8 cellular contexts compared by ENCODE assay signal in genomic region chr4:38866973-38867477, GRCh38. TPM values are rescaled to one million over a fixed set of nuclear protein-coding genes. Genes with fewer than 3 reads are reported as not detected.
DNase-seq lines count a peak whose midpoint lies in the region; ATAC-seq, FAIRE-seq and TF ChIP-seq lines count a peak whose summit lies in the region.

No MANE protein-coding gene starts in this region.

- H3K27ac ChIP-seq in kidney (ENCODE audit: low read depth in 2 of 2, low read length in 2 of 2) = peak overlapping the region; percentile 60 to 72

- no peak for FAIRE-seq in kidney (lab: Jason Lieb, UNC)

- TF ChIP-seq CTCF in kidney (IDR thresholded peaks at IDR 0.05; ENCODE audit: borderline replicate concordance, extremely low read depth, insufficient read depth) = no peak
- peak; percentile 33 for TF ChIP-seq CTCF in type B pancreatic cell (conservative IDR thresholded peaks at IDR 0.05)

- no peaks in the 10 kb centered on the region for H3K9me3 Mint-ChIP-seq in activated naive CD4-positive, alpha-beta T cell treated with anti-CD3 and anti-CD28 coated beads, Interleukin-2, amount 50 U/mL, for 24 hours
- no peaks in the 10 kb centered on the region for H3K9me3 Mint-ChIP-seq in activated naive CD4-positive, alpha-beta T cell treated with anti-CD3 and anti-CD28 coated beads, Interleukin-2, amount 50 U/mL, for 72 hours
- H3K9me3 Mint-ChIP-seq in activated T-helper 17 cell treated with anti-CD3 and anti-CD28 coated beads, Interleukin-2, amount 50 U/mL, for 72 hours = no peaks in the 10 kb centered on the region
- H3K9me3 Mint-ChIP-seq in type B pancreatic cell = peaks cover 13% of the 10 kb centered on the region

- H3K36me3 Mint-ChIP-seq in activated naive CD4-positive, alpha-beta T cell treated with anti-CD3 and anti-CD28 coated beads, Interleukin-2, amount 50 U/mL, for 24 hours = no peaks in the 10 kb centered on the region
- no peaks in the 10 kb centered on the region for H3K36me3 Mint-ChIP-seq in activated naive CD4-positive, alpha-beta T cell treated with anti-CD3 and anti-CD28 coated beads, Interleukin-2, amount 50 U/mL, for 72 hours
- no peaks in the 10 kb centered on the region for H3K36me3 Mint-ChIP-seq in activated T-helper 17 cell treated with anti-CD3 and anti-CD28 coated beads, Interleukin-2, amount 50 U/mL, for 72 hours (ENCODE audit: low read depth)
- H3K36me3 Mint-ChIP-seq in type B pancreatic cell = peaks cover 6% of the 10 kb centered on the region

- H3K4me3 ChIP-seq in kidney (ENCODE audit: low read length in 2 of 2) = peak overlapping the region; percentile 73 to 83

- H3K4me3 Mint-ChIP-seq in activated naive CD4-positive, alpha-beta T cell treated with anti-CD3 and anti-CD28 coated beads, Interleukin-2, amount 50 U/mL, for 24 hours = peak overlapping the region; percentile 82
- peak overlapping the region; percentile 63 for H3K4me3 Mint-ChIP-seq in activated T-helper 17 cell treated with anti-CD3 and anti-CD28 coated beads, Interleukin-2, amount 50 U/mL, for 72 hours
- H3K4me3 Mint-ChIP-seq in type B pancreatic cell = peak overlapping the region; percentile 86

- peaks cover 13 to 17% of the 10 kb centered on the region in 2 donors for H3K4me1 ChIP-seq in kidney (ENCODE audit: control insufficient read depth in 1 of 2, insufficient read depth in 1 of 2, low read depth in 1 of 2, low read length in 2 of 2)

- ATAC-seq in activated naive CD4-positive, alpha-beta T cell treated with anti-CD3 and anti-CD28 coated beads, Interleukin-2, amount 50 U/mL, for 72 hours = no peak
- peak; percentile 8 for ATAC-seq in activated T-helper 17 cell treated with anti-CD3 and anti-CD28 coated beads, Interleukin-2, amount 50 U/mL, for 72 hours (replicated peaks)
- no peak for ATAC-seq in HG03565 (IDR thresholded peaks at IDR 0.05; ENCODE audit: unreplicated experiment)
- no peak for ATAC-seq in HG03521 (IDR thresholded peaks at IDR 0.05; ENCODE audit: unreplicated experiment)

- peak overlapping the region; percentile 68 for H3K27ac Mint-ChIP-seq in activated naive CD4-positive, alpha-beta T cell treated with anti-CD3 and anti-CD28 coated beads, Interleukin-2, amount 50 U/mL, for 24 hours
- no peak overlapping the region for H3K27ac Mint-ChIP-seq in activated naive CD4-positive, alpha-beta T cell treated with anti-CD3 and anti-CD28 coated beads, Interleukin-2, amount 50 U/mL, for 72 hours
- H3K27ac Mint-ChIP-seq in activated T-helper 17 cell treated with anti-CD3 and anti-CD28 coated beads, Interleukin-2, amount 50 U/mL, for 72 hours = no peak overlapping the region
- H3K27ac Mint-ChIP-seq in type B pancreatic cell = peak overlapping the region; percentile 75

- no peak for DNase-seq in activated naive CD4-positive, alpha-beta T cell treated with anti-CD3 and anti-CD28 coated beads, Interleukin-2, amount 50 U/mL, for 72 hours (ENCODE audit: low spot score in 2 of 2)
- DNase-seq in kidney = no peak
- DNase-seq in type B pancreatic cell (ENCODE audit: extremely low spot score, unreplicated experiment) = no peak
- DNase-seq in inferior parietal cortex (ENCODE audit: extremely low spot score) = no peak

- H3K36me3 ChIP-seq in kidney (ENCODE audit: control insufficient read depth in 1 of 2, insufficient read depth in 2 of 2, low read length in 2 of 2) = no peaks in the 10 kb centered on the region

- H3K9ac ChIP-seq in kidney (ENCODE audit: low read length in 2 of 2) = peak overlapping the region; percentile 89

- intact Hi-C loops in kidney (cut with DNase I) = no loop called here

- peaks cover 14% of the 10 kb centered on the region for H3K27me3 Mint-ChIP-seq in activated naive CD4-positive, alpha-beta T cell treated with anti-CD3 and anti-CD28 coated beads, Interleukin-2, amount 50 U/mL, for 24 hours
- H3K27me3 Mint-ChIP-seq in activated T-helper 17 cell treated with anti-CD3 and anti-CD28 coated beads, Interleukin-2, amount 50 U/mL, for 72 hours = peaks cover 29% of the 10 kb centered on the region
- peaks cover 10% of the 10 kb centered on the region for H3K27me3 Mint-ChIP-seq in type B pancreatic cell

- H3K4me1 Mint-ChIP-seq in activated naive CD4-positive, alpha-beta T cell treated with anti-CD3 and anti-CD28 coated beads, Interleukin-2, amount 50 U/mL, for 24 hours = peaks cover 26% of the 10 kb centered on the region
- H3K4me1 Mint-ChIP-seq in activated T-helper 17 cell treated with anti-CD3 and anti-CD28 coated beads, Interleukin-2, amount 50 U/mL, for 72 hours = peaks cover 7% of the 10 kb centered on the region
- peaks cover 28% of the 10 kb centered on the region for H3K4me1 Mint-ChIP-seq in type B pancreatic cell (ENCODE audit: unreplicated experiment)

- no peaks in the 10 kb centered on the region for H3K9me3 ChIP-seq in kidney (ENCODE audit: control insufficient read depth in 1 of 2, low read length in 2 of 2)

RNA-seq across cellular contexts. Expression of gene FAM114A1, which starts 0.6 kb away (rescaled TPM):
- total RNA-seq in activated naive CD4-positive, alpha-beta T cell treated with anti-CD3 and anti-CD28 coated beads, Interleukin-2, amount 50 U/mL, for 72 hours = 1 to 10 TPM in 1 of 2 donors, under 1 TPM in 1; 0.41 to 1.4 TPM
- total RNA-seq in activated T-helper 17 cell treated with anti-CD3 and anti-CD28 coated beads, Interleukin-2, amount 50 U/mL, for 72 hours = 1 to 10 TPM in 1 of 2 donors, under 1 TPM in 1; 0.35 to 1.5 TPM
- total RNA-seq in kidney = 31.1 TPM
- polyA plus RNA-seq in kidney (ENCODE audit: insufficient read depth, low read depth, low replicate concordance) = 10.8 TPM
- 33.9 and 54.2 TPM in 2 replicates for total RNA-seq in type B pancreatic cell (ENCODE audit: low replicate concordance)

RNA-seq across cellular contexts. Expression of gene TLR6, which starts 10.4 kb away (rescaled TPM):
- total RNA-seq in activated naive CD4-positive, alpha-beta T cell treated with anti-CD3 and anti-CD28 coated beads, Interleukin-2, amount 50 U/mL, for 72 hours = 1 to 10 TPM; 3.7 to 5.1 TPM
- 1 to 10 TPM; 2.7 to 3.0 TPM for total RNA-seq in activated T-helper 17 cell treated with anti-CD3 and anti-CD28 coated beads, Interleukin-2, amount 50 U/mL, for 72 hours
- 6.1 TPM for total RNA-seq in kidney
- 0.62 TPM for polyA plus RNA-seq in kidney (ENCODE audit: insufficient read depth, low read depth, low replicate concordance)
- total RNA-seq in type B pancreatic cell (ENCODE audit: low replicate concordance) = 0.56 and 0.67 TPM in 2 replicates

Comparison
In these comparisons a context has a peak if more than half of its experiments do, and no peak if none do; other contexts are left out.
1. H3K27ac Mint-ChIP-seq: peak in activated naive CD4-positive, alpha-beta T cell treated with anti-CD3 and anti-CD28 coated beads, Interleukin-2, amount 50 U/mL, for 24 hours (single experiment) and type B pancreatic cell (single experiment); none in activated naive CD4-positive, alpha-beta T cell treated with anti-CD3 and anti-CD28 coated beads, Interleukin-2, amount 50 U/mL, for 72 hours (0 of 2) and activated T-helper 17 cell treated with anti-CD3 and anti-CD28 coated beads, Interleukin-2, amount 50 U/mL, for 72 hours (single experiment).
2. RNA of gene FAM114A1, which starts 0.6 kb away (total RNA-seq): 33.9 to 54.2 TPM in type B pancreatic cell and 31.1 TPM in kidney (single experiment); 0.35 to 1.5 TPM in activated T-helper 17 cell treated with anti-CD3 and anti-CD28 coated beads, Interleukin-2, amount 50 U/mL, for 72 hours and 0.41 to 1.4 TPM in activated naive CD4-positive, alpha-beta T cell treated with anti-CD3 and anti-CD28 coated beads, Interleukin-2, amount 50 U/mL, for 72 hours; every median in the first group is over 10 times any median in the second.
3. Peak in every context shown above with its lines, with median percentiles within 50 percentile points of each other: H3K4me3 Mint-ChIP-seq.